20 cellular contexts compared by ENCODE assay signal in genomic region chr18:55380574-55380973, GRCh38.
"Had no signal": no experiment of that assay in that cellular context is flagged by ENCODE, and none has a peak within 500 bp of the region (broad histone marks: within the 10 kb centered on the region; RNA-seq: fewer than 3 reads in every experiment).

No MANE protein-coding gene starts in this region.

- H3K4me3 ChIP-seq: coronary artery, esophagus muscularis mucosa, hepatocyte, sigmoid colon, tibial artery had no signal

- H3K27ac ChIP-seq: coronary artery, esophagus muscularis mucosa, foreskin keratinocyte, hepatocyte, parathyroid adenoma, sigmoid colon, tibial artery had no signal

- H3K36me3 ChIP-seq: esophagus muscularis mucosa, sigmoid colon, tibial artery had no signal

- H3K4me1 Mint-ChIP-seq: activated CD4-positive, alpha-beta T cell treated with anti-CD3 and anti-CD28 coated beads, Interleukin-2, amount 10 ng/mL, durations not matched to agents 7 days and 5 days; central memory CD8-positive, alpha-beta T cell had no signal

- H3K27ac Mint-ChIP-seq: activated CD4-positive, alpha-beta T cell treated with anti-CD3 and anti-CD28 coated beads, Interleukin-2, amount 10 ng/mL, durations not matched to agents 7 days and 5 days; activated CD8-positive, alpha-beta T cell treated with anti-CD3 and anti-CD28 coated beads, Interleukin-2, amount 10 ng/mL, durations not matched to agents 7 days and 5 days; activated naive CD4-positive, alpha-beta T cell treated with anti-CD3 and anti-CD28 coated beads for 36 hours; activated T-cell treated with anti-CD3 and anti-CD28 coated beads, Interleukin-2, amount 50 U/mL, for 24 hours; naive thymus-derived CD8-positive, alpha-beta T cell had no signal

- H3K4me1 ChIP-seq: esophagus muscularis mucosa, foreskin keratinocyte, parathyroid adenoma, tibial artery had no signal

- H3K4me2 ChIP-seq: hepatocyte had no signal

- H3K4me3 Mint-ChIP-seq: activated CD4-positive, alpha-beta T cell treated with anti-CD3 and anti-CD28 coated beads, Interleukin-2, amount 10 ng/mL, durations not matched to agents 7 days and 5 days; activated CD8-positive, alpha-beta T cell treated with anti-CD3 and anti-CD28 coated beads, Interleukin-2, amount 10 ng/mL, durations not matched to agents 7 days and 5 days; activated naive CD4-positive, alpha-beta T cell treated with anti-CD3 and anti-CD28 coated beads for 36 hours; activated T-cell treated with anti-CD3 and anti-CD28 coated beads, Interleukin-2, amount 50 U/mL, for 24 hours; central memory CD8-positive, alpha-beta T cell; naive thymus-derived CD8-positive, alpha-beta T cell had no signal

- H3K9me3 Mint-ChIP-seq: activated naive CD4-positive, alpha-beta T cell treated with anti-CD3 and anti-CD28 coated beads for 36 hours; activated T-cell treated with anti-CD3 and anti-CD28 coated beads, Interleukin-2, amount 50 U/mL, for 24 hours had no signal

- H3K27me3 ChIP-seq: esophagus muscularis mucosa, foreskin keratinocyte, hepatocyte, sigmoid colon, tibial artery had no signal

- H3K36me3 Mint-ChIP-seq: naive thymus-derived CD8-positive, alpha-beta T cell had no signal

- H3K9me3 ChIP-seq: tibial artery had no signal

- ATAC-seq: activated CD4-positive, CD25-positive, alpha-beta regulatory T cell treated with anti-CD3 and anti-CD28 coated beads, Interleukin-2, amount 50 U/mL, for 24 hours; activated CD8-positive, alpha-beta T cell treated with anti-CD3 and anti-CD28 coated beads, Interleukin-2, amount 10 ng/mL, durations not matched to agents 7 days and 5 days; foreskin keratinocyte; left cardiac atrium; naive thymus-derived CD8-positive, alpha-beta T cell had no signal

- H2AFZ ChIP-seq: hepatocyte, parathyroid adenoma had no signal

- H3K9ac ChIP-seq: parathyroid adenoma had no signal

- DNase-seq: activated CD4-positive, alpha-beta T cell treated with anti-CD3 and anti-CD28 coated beads, Interleukin-2, amount 10 ng/mL, durations not matched to agents 7 days and 5 days; activated CD8-positive, alpha-beta T cell treated with anti-CD3 and anti-CD28 coated beads, Interleukin-2, amount 10 ng/mL, durations not matched to agents 7 days and 5 days; activated naive CD4-positive, alpha-beta T cell treated with anti-CD3 and anti-CD28 coated beads for 36 hours; activated T-cell treated with anti-CD3 and anti-CD28 coated beads, Interleukin-2, amount 50 U/mL, for 24 hours; anterior cingulate cortex; foreskin keratinocyte; left cardiac atrium; naive thymus-derived CD8-positive, alpha-beta T cell; sigmoid colon; stimulated activated CD4-positive, alpha-beta T cell treated with anti-CD3 and anti-CD28 coated beads, Interleukin-1b, Interleukin-23, amount 100 ng/mL, for 48 hours; stimulated activated naive CD8-positive, alpha-beta T cell treated with anti-CD3 and anti-CD28 coated beads, Interleukin-15, Interleukin-2, amounts not matched to agents 100 U/mL and 50 U/mL, for 24 hours; substantia nigra; T1000; tibial artery had no signal

- H3K27me3 Mint-ChIP-seq: activated CD4-positive, alpha-beta T cell treated with anti-CD3 and anti-CD28 coated beads, Interleukin-2, amount 10 ng/mL, durations not matched to agents 7 days and 5 days; activated T-cell treated with anti-CD3 and anti-CD28 coated beads, Interleukin-2, amount 50 U/mL, for 24 hours; central memory CD8-positive, alpha-beta T cell had no signal
